Comparison of ENCODE assay signal across 22 cellular contexts in genomic region chr7:140045697-140046096, GRCh38. TPM values are rescaled to one million over a fixed set of nuclear protein-coding genes. Genes with fewer than 3 reads are reported as not detected.
"Had no signal": no experiment of that assay in that cellular context is flagged by ENCODE, and none has a peak within 500 bp of the region (broad histone marks: within the 10 kb centered on the region; RNA-seq: fewer than 3 reads in every experiment).

No MANE protein-coding gene starts in this region.

- H3K4me3 Mint-ChIP-seq: immature natural killer cell; naive thymus-derived CD4-positive, alpha-beta T cell; stimulated activated memory B cell treated with anti-CD40 and anti-IgM and Interleukin-4, amounts not matched to agents 10 μg/mL and 1 μg/mL and 100 μg/mL, for 72 hours; stimulated activated naive CD8-positive, alpha-beta T cell treated with anti-CD3 and anti-CD28 coated beads, Interleukin-15, Interleukin-2, amounts not matched to agents 100 ng/mL and 50 ng/mL, for 24 hours had no signal

- H3K9me3 Mint-ChIP-seq: immature natural killer cell; naive thymus-derived CD4-positive, alpha-beta T cell; stimulated activated memory B cell treated with anti-CD40 and anti-IgM and Interleukin-4, amounts not matched to agents 10 μg/mL and 1 μg/mL and 100 μg/mL, for 72 hours; stimulated activated naive CD8-positive, alpha-beta T cell treated with anti-CD3 and anti-CD28 coated beads, Interleukin-15, Interleukin-2, amounts not matched to agents 100 ng/mL and 50 ng/mL, for 24 hours had no signal

- FAIRE-seq: endometrium, keratinocyte had no signal

- H3K27ac Mint-ChIP-seq: stimulated activated naive CD8-positive, alpha-beta T cell treated with anti-CD3 and anti-CD28 coated beads, Interleukin-15, Interleukin-2, amounts not matched to agents 100 ng/mL and 50 ng/mL, for 24 hours had no signal

- H3K9me3 ChIP-seq: gastrocnemius medialis, neutrophil, right lobe of liver, spleen, tibial artery, upper lobe of right lung, vagina had no signal

- H3K4me3 ChIP-seq: dorsolateral prefrontal cortex, gastrocnemius medialis, right lobe of liver, spleen, tibial artery, upper lobe of right lung, vagina had no signal

- H3K27ac ChIP-seq: dorsolateral prefrontal cortex, gastrocnemius medialis, neutrophil, right lobe of liver, tibial artery, upper lobe of right lung, vagina had no signal

- H3K27me3 Mint-ChIP-seq: naive thymus-derived CD4-positive, alpha-beta T cell; stimulated activated memory B cell treated with anti-CD40 and anti-IgM and Interleukin-4, amounts not matched to agents 10 μg/mL and 1 μg/mL and 100 μg/mL, for 72 hours; stimulated activated naive CD8-positive, alpha-beta T cell treated with anti-CD3 and anti-CD28 coated beads, Interleukin-15, Interleukin-2, amounts not matched to agents 100 ng/mL and 50 ng/mL, for 24 hours had no signal

- H3K36me3 ChIP-seq: gastrocnemius medialis had no signal

- ATAC-seq: esophagus mucosa; gastrocnemius medialis; naive thymus-derived CD4-positive, alpha-beta T cell; stimulated activated memory B cell treated with anti-CD40 and anti-IgM and Interleukin-4, amounts not matched to agents 10 μg/mL and 1 μg/mL and 100 μg/mL, for 72 hours; upper lobe of right lung had no signal

- H3K4me1 ChIP-seq: vagina had no signal

- H3K27me3 ChIP-seq: dorsolateral prefrontal cortex, gastrocnemius medialis, neutrophil, right lobe of liver, spleen, tibial artery, upper lobe of right lung, vagina had no signal

- DNase-seq: cortex of kidney; dorsolateral prefrontal cortex; effector memory CD4-positive, alpha-beta T cell; gastrocnemius medialis; immature natural killer cell; mammary epithelial cell; naive thymus-derived CD4-positive, alpha-beta T cell; right lobe of liver; spleen; stimulated activated CD4-positive, alpha-beta T cell treated with anti-CD3 and anti-CD28 coated beads, Interleukin-15, amount 100 ng/mL, for 24 hours; stimulated activated CD4-positive, alpha-beta T cell treated with anti-CD3 and anti-CD28 coated beads, Interleukin-1b, Interleukin-23, amount 100 ng/mL, for 48 hours; stimulated activated CD4-positive, alpha-beta T cell treated with anti-CD3 and anti-CD28 coated beads, Interleukin-4, amount 100 ng/mL, for 24 hours; tibial artery; upper lobe of right lung had no signal

RNA-seq across cellular contexts. Expression of gene PARP12, which starts 17.1 kb away (rescaled TPM):
- polyA plus RNA-seq: neural cell had no signal
